Comparison of ENCODE assay signal across 6 cellular contexts in genomic region chr2:113515995-113516394, GRCh38. TPM values are rescaled to one million over a fixed set of nuclear protein-coding genes. Genes with fewer than 3 reads are reported as not detected.
DNase-seq lines count a peak whose midpoint lies in the region.
"Not testable (repeated sequence)": the region's sequence is repeated elsewhere in the genome, so short reads cannot be mapped to it uniquely, and the experiment has no call there.
"Had no signal": no experiment of that assay in that cellular context is flagged by ENCODE, and none has a peak within 500 bp of the region (broad histone marks: within the 10 kb centered on the region; RNA-seq: fewer than 3 reads in every experiment).

No MANE protein-coding gene starts in this region.

- not testable (repeated sequence) for H3K27me3 ChIP-seq in SJCRH30

- H3K27ac ChIP-seq in SJCRH30, result peak overlapping the region; percentile 95

- peaks cover 12% of the 10 kb centered on the region for H3K4me1 ChIP-seq in SJCRH30

- not testable (repeated sequence) for H3K36me3 ChIP-seq in SJCRH30

- peak; percentile 53 to 75 for DNase-seq in SJCRH30

- not testable (repeated sequence) for H3K9me3 ChIP-seq in SJCRH30 (replicated peaks)

- not testable (repeated sequence) for H3K4me3 ChIP-seq in SJCRH30

RNA-seq across cellular contexts. Expression of gene FOXD4L1, which starts 17.5 kb away (rescaled TPM):
- 0.43 and 1.0 TPM in 2 replicates for total RNA-seq in SJCRH30 (2014; rRNA removed; shearing (Covaris generic))
- total RNA-seq: A172; A673; CD4-positive, alpha-beta T cell; CD4-positive, CD25-positive, alpha-beta regulatory T cell; CD8-positive, alpha-beta T cell had no signal
